9 cellular contexts compared by ENCODE assay signal in the genomic region with DNA sequence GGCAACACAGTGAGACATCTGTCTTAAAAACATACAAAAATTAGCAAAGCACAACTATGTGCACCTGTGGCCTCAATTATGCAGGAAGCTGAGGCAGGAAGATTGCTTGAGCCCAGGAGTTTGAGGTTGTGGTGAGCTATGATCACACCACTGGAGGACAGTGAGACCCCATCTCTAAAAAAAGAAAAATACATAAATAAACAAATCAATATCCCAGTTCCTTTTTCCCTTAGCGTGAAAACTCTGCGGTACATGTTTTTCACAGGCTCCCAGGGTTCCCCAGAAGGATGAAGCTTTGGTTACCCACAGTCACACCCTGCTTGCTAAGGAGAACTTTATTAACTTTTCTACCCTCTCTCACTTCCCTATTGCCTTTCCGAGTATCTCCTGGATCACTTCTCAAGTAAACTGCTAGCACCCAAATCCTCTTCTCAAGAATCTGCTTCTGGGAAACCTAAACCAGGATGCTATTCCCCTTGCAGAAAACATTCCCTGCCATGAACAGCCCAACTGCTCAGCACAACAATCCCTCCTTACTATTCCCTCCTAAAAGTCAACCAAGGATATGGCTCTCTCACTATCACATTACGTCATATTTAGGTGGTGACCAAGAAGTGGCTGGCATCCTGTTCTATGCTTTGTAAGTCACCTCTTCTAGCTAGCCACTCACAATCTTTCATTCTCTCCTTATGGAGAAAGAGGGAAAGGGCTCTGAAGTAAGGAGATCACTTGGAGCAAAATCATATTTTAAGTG.
A peak's percentile ranks its signal among the peaks of the same experiment; 100 is the strongest.
DNase-seq lines count a peak whose midpoint lies in the region; ATAC-seq and TF ChIP-seq lines count a peak whose summit lies in the region.
"Had no signal": no experiment of that assay in that cellular context is flagged by ENCODE, and none has a peak within 500 bp of the region (broad histone marks: within the 10 kb centered on the region; RNA-seq: fewer than 3 reads in every experiment).

No MANE protein-coding gene starts in this region.

- TF ChIP-seq CTCF in nephron progenitor cell (IDR thresholded peaks at IDR 0.05) = no peak

- H3K4me1 Mint-ChIP-seq in T-helper 2 cell treated with Interferon-gamma antibody and Interleukin-4, amounts not matched to agents 5 μg/mL and 100 μg/mL, for 36 hours (ENCODE audit: low read depth) = peaks cover 46% of the 10 kb centered on the region
- peaks cover 46% of the 10 kb centered on the region for H3K4me1 Mint-ChIP-seq in nephron progenitor cell

- peaks cover 3% of the 10 kb centered on the region for H3K27me3 Mint-ChIP-seq in T-helper 2 cell treated with Interferon-gamma antibody and Interleukin-4, amounts not matched to agents 5 μg/mL and 100 μg/mL, for 36 hours (ENCODE audit: low read depth)
- no peaks in the 10 kb centered on the region for H3K27me3 Mint-ChIP-seq in nephron progenitor cell (ENCODE audit: low read depth, poor library complexity)

- ATAC-seq in HG02623 (IDR thresholded peaks at IDR 0.05; ENCODE audit: unreplicated experiment) = peak; percentile 49

- DNase-seq in T-helper 2 cell treated with Interferon-gamma antibody and Interleukin-4, amounts not matched to agents 5 μg/mL and 100 μg/mL, for 36 hours (ENCODE audit: low spot score) = no peak
- DNase-seq in T-helper 2 cell = no peak
- peak; percentile 19 to 30 for DNase-seq in Kasumi-1 (lab: John Stamatoyannopoulos, UW)
- no peak for DNase-seq in nephron progenitor cell
- DNase-seq in NCI-H526 treated with DMSO at 0.1 percent for 48 hours (lab: John Stamatoyannopoulos, UW) = no peak
- DNase-seq in G401 (ENCODE audit: low spot score) = no peak
- no peak for DNase-seq in effector CD8-positive, alpha-beta T cell (lab: John Stamatoyannopoulos, UW)
- DNase-seq: NCI-H1048 had no signal

- in situ Hi-C loops in G401 (cut with HindIII; ENCODE audit: low sequenced_read_pairs) = no loop called here

- H3K4me3 Mint-ChIP-seq in T-helper 2 cell treated with Interferon-gamma antibody and Interleukin-4, amounts not matched to agents 5 μg/mL and 100 μg/mL, for 36 hours = peak overlapping the region; percentile 40
- no peak overlapping the region for H3K4me3 Mint-ChIP-seq in nephron progenitor cell

- no peaks in the 10 kb centered on the region for H3K9me3 Mint-ChIP-seq in T-helper 2 cell treated with Interferon-gamma antibody and Interleukin-4, amounts not matched to agents 5 μg/mL and 100 μg/mL, for 36 hours
- H3K9me3 Mint-ChIP-seq in nephron progenitor cell = no peaks in the 10 kb centered on the region

- no peak overlapping the region for H3K27ac Mint-ChIP-seq in T-helper 2 cell treated with Interferon-gamma antibody and Interleukin-4, amounts not matched to agents 5 μg/mL and 100 μg/mL, for 36 hours
- H3K27ac Mint-ChIP-seq in nephron progenitor cell = peak overlapping the region; percentile 33

- peaks cover 3% of the 10 kb centered on the region for H3K36me3 Mint-ChIP-seq in T-helper 2 cell treated with Interferon-gamma antibody and Interleukin-4, amounts not matched to agents 5 μg/mL and 100 μg/mL, for 36 hours (ENCODE audit: low read depth)
- H3K36me3 Mint-ChIP-seq in nephron progenitor cell (ENCODE audit: low read depth) = no peaks in the 10 kb centered on the region

Comparison
In these comparisons a context has a peak if more than half of its experiments do, and no peak if none do; other contexts are left out.
1. DNase-seq: peak in Kasumi-1 (2 of 2); none in T-helper 2 cell treated with Interferon-gamma antibody and Interleukin-4, amounts not matched to agents 5 μg/mL and 100 μg/mL, for 36 hours (single experiment), T-helper 2 cell (0 of 5), nephron progenitor cell (single experiment), NCI-H526 treated with DMSO at 0.1 percent for 48 hours (single experiment), G401 (single experiment) and effector CD8-positive, alpha-beta T cell (single experiment).